Comparison of ENCODE assay signal across 23 cellular contexts in the genomic region with DNA sequence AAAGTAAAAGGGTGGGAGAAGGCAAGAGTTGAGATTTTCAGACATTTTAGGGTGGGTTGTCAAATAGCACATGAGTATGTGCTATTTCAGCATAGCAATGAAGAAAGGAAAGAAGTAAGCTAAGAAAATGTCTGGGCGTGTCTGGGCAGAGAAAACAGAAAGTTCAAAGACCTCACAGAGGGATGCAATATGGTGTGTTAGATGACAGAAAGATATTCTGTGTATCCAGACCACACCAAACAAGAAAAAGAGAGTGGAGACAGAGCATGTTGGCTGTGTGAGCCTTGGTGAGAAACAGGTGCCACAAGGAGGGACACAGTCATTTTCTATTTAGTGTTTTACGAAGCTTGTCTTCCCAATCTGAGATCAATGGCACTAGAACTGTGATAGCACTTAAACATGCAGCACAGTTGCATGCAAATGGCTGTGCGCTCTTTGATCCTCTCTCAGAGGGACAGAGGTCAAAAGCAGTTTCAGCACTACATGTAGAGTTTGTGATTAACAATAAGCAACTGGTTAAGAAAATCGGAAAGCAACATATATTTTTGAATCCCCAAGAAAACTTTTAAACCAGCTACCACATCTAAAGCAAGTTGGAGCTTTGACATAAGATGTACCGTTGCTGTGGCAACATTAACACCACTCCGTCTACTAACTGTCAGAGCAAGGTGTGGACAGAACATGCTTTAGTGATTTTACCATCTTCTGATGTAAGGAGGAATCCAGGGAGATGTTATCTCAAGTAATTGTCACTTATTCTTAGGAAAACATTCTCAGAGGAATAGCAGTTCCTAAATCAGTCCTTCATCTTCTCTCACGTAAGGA.
DNase-seq lines count a peak whose midpoint lies in the region; ATAC-seq and TF ChIP-seq lines count a peak whose summit lies in the region.
"Had no signal": no experiment of that assay in that cellular context is flagged by ENCODE, and none has a peak within 500 bp of the region (broad histone marks: within the 10 kb centered on the region; RNA-seq: fewer than 3 reads in every experiment).

No MANE protein-coding gene starts in this region.

- peaks cover 9% of the 10 kb centered on the region for H3K4me1 ChIP-seq in mucosa of descending colon (ENCODE audit: low read depth)
- no peaks in the 10 kb centered on the region for H3K4me1 ChIP-seq in tibial nerve
- H3K4me1 ChIP-seq: BLaER1 treated with 17β-estradiol and CSF1 and Interleukin-3, amounts not matched to agents 10 nM and 100 nM; SJSA1 had no signal

- CTCF ChIA-PET in activated CD4-positive, alpha-beta T cell treated with anti-CD3 and anti-CD28 coated beads for 36 hours (lab: Charles Lee), result no interaction called here
- CTCF ChIA-PET in CD4-positive, alpha-beta T cell (lab: Charles Lee), result no interaction called here
- CTCF ChIA-PET in T-cell (lab: Charles Lee), result no interaction called here

- no peak overlapping the region for H3K4me3 ChIP-seq in mucosa of descending colon
- H3K4me3 ChIP-seq in tibial nerve, result no peak overlapping the region
- H3K4me3 ChIP-seq: BLaER1 treated with 17β-estradiol and CSF1 and Interleukin-3, amounts not matched to agents 10 nM and 100 nM; SJSA1 had no signal

- peak overlapping the region; percentile 3 for H3K27ac Mint-ChIP-seq in activated CD4-positive, alpha-beta T cell treated with anti-CD3 and anti-CD28 coated beads for 36 hours
- H3K27ac Mint-ChIP-seq in CD4-positive, alpha-beta T cell, result peak overlapping the region; percentile 12
- H3K27ac Mint-ChIP-seq in T-cell, result peak overlapping the region; percentile 5 to 72
- H3K27ac Mint-ChIP-seq in T-helper 2 cell treated with Interferon-gamma antibody and Interleukin-4, amounts not matched to agents 5 μg/mL and 100 μg/mL, for 36 hours, result no peak overlapping the region
- H3K27ac Mint-ChIP-seq: IgD-negative memory B cell had no signal

- TF ChIP-seq CTCF in CD4-positive, alpha-beta T cell (IDR thresholded peaks at IDR 0.05), result no peak
- no peak for TF ChIP-seq CTCF in mucosa of descending colon (IDR thresholded peaks at IDR 0.05)
- TF ChIP-seq CTCF in tibial nerve (IDR thresholded peaks at IDR 0.05), result no peak

- intact Hi-C loops in activated CD4-positive, alpha-beta T cell treated with anti-CD3 and anti-CD28 coated beads for 36 hours (cut with DNase I, micrococcal nuclease), result no loop called here
- intact Hi-C loops in CD4-positive, alpha-beta T cell (cut with DNase I, micrococcal nuclease), result no loop called here
- intact Hi-C loops in mucosa of descending colon (cut with DNase I, micrococcal nuclease), result no loop called here

- WGBS in tibial nerve, 2 donors, result 73 to 78% methylated on average over 7 of the region's 7 CpGs

- TF ChIP-seq EP300 in tibial nerve (IDR thresholded peaks at IDR 0.05), result no peak

- peak overlapping the region; percentile 3 for H3K4me3 Mint-ChIP-seq in activated CD4-positive, alpha-beta T cell treated with anti-CD3 and anti-CD28 coated beads for 36 hours
- peak overlapping the region; percentile 4 for H3K4me3 Mint-ChIP-seq in CD4-positive, alpha-beta T cell
- H3K4me3 Mint-ChIP-seq in T-cell, result peak overlapping the region in 2 of 3 donors; percentile 15 to 38
- H3K4me3 Mint-ChIP-seq in T-helper 2 cell treated with Interferon-gamma antibody and Interleukin-4, amounts not matched to agents 5 μg/mL and 100 μg/mL, for 36 hours, result no peak overlapping the region

- H3K9me3 Mint-ChIP-seq in activated CD4-positive, alpha-beta T cell treated with anti-CD3 and anti-CD28 coated beads for 36 hours (ENCODE audit: low read depth), result peaks cover 3% of the 10 kb centered on the region
- no peaks in the 10 kb centered on the region for H3K9me3 Mint-ChIP-seq in CD4-positive, alpha-beta T cell
- no peaks in the 10 kb centered on the region for H3K9me3 Mint-ChIP-seq in T-cell
- no peaks in the 10 kb centered on the region for H3K9me3 Mint-ChIP-seq in T-helper 2 cell treated with Interferon-gamma antibody and Interleukin-4, amounts not matched to agents 5 μg/mL and 100 μg/mL, for 36 hours

- no peaks in the 10 kb centered on the region for H3K9me3 ChIP-seq in CD4-positive, alpha-beta T cell (ENCODE audit: control insufficient read depth, low read length)
- H3K9me3 ChIP-seq in mucosa of descending colon, result no peaks in the 10 kb centered on the region
- H3K9me3 ChIP-seq in tibial nerve, result no peaks in the 10 kb centered on the region
- H3K9me3 ChIP-seq: SJSA1 had no signal

- H3K4me1 Mint-ChIP-seq in activated CD4-positive, alpha-beta T cell treated with anti-CD3 and anti-CD28 coated beads for 36 hours, result peaks cover 24% of the 10 kb centered on the region
- peaks cover 32% of the 10 kb centered on the region for H3K4me1 Mint-ChIP-seq in CD4-positive, alpha-beta T cell (ENCODE audit: low read depth)
- peaks cover 25 to 38% (median 26%) of the 10 kb centered on the region in 3 donors for H3K4me1 Mint-ChIP-seq in T-cell
- peaks cover 5% of the 10 kb centered on the region for H3K4me1 Mint-ChIP-seq in T-helper 2 cell treated with Interferon-gamma antibody and Interleukin-4, amounts not matched to agents 5 μg/mL and 100 μg/mL, for 36 hours (ENCODE audit: low read depth)

- H3K27me3 ChIP-seq in CD4-positive, alpha-beta T cell (ENCODE audit: control insufficient read depth, insufficient read depth, low read length), result no peaks in the 10 kb centered on the region
- no peaks in the 10 kb centered on the region for H3K27me3 ChIP-seq in tibial nerve
- H3K27me3 ChIP-seq: BLaER1 treated with 17β-estradiol and CSF1 and Interleukin-3, amounts not matched to agents 10 nM and 100 nM; SJSA1 had no signal

- H3K36me3 Mint-ChIP-seq in activated CD4-positive, alpha-beta T cell treated with anti-CD3 and anti-CD28 coated beads for 36 hours (ENCODE audit: low read depth), result peaks cover 2% of the 10 kb centered on the region
- no peaks in the 10 kb centered on the region for H3K36me3 Mint-ChIP-seq in CD4-positive, alpha-beta T cell (ENCODE audit: low read depth)
- no peaks in the 10 kb centered on the region for H3K36me3 Mint-ChIP-seq in T-cell
- no peaks in the 10 kb centered on the region for H3K36me3 Mint-ChIP-seq in T-helper 2 cell treated with Interferon-gamma antibody and Interleukin-4, amounts not matched to agents 5 μg/mL and 100 μg/mL, for 36 hours (ENCODE audit: low read depth)
- H3K36me3 Mint-ChIP-seq: CD8-positive, alpha-beta memory T cell had no signal

- no peak overlapping the region for H3K27ac ChIP-seq in CD4-positive, alpha-beta T cell (ENCODE audit: low read depth, low read length)
- no peak overlapping the region for H3K27ac ChIP-seq in tibial nerve
- H3K27ac ChIP-seq: 22Rv1; BLaER1 treated with 17β-estradiol and CSF1 and Interleukin-3, amounts not matched to agents 10 nM and 100 nM; SJSA1 had no signal

- POLR2A ChIA-PET in activated CD4-positive, alpha-beta T cell treated with anti-CD3 and anti-CD28 coated beads for 36 hours (lab: Charles Lee), result no interaction called here
- POLR2A ChIA-PET in CD4-positive, alpha-beta T cell (lab: Charles Lee), result no interaction called here
- POLR2A ChIA-PET in T-cell (lab: Charles Lee), result no interaction called here

- H3K36me3 ChIP-seq in mucosa of descending colon (ENCODE audit: low read depth) (no peaks in the 10 kb centered on the region), tibial nerve (no peaks in the 10 kb centered on the region)
- H3K36me3 ChIP-seq: BLaER1 treated with 17β-estradiol and CSF1 and Interleukin-3, amounts not matched to agents 10 nM and 100 nM; SJSA1 had no signal

- no peak for TF ChIP-seq POLR2A in tibial nerve (IDR thresholded peaks at IDR 0.05)

- DNase-seq in activated CD4-positive, alpha-beta T cell treated with anti-CD3 and anti-CD28 coated beads for 36 hours, result no peak
- DNase-seq in activated CD4-positive, alpha-beta T cell treated with anti-CD3 and anti-CD28 coated beads, Interleukin-2, amount 50 U/mL, for 1 hour, result no peak
- no peak for DNase-seq in CD4-positive, alpha-beta T cell
- DNase-seq in T-cell (no peak), mucosa of descending colon (no peak), tibial nerve (ENCODE audit: low spot score in 2 of 2) (no peak), dermis blood vessel endothelial cell (no peak)
- no peak for DNase-seq in T-helper 2 cell treated with Interferon-gamma antibody and Interleukin-4, amounts not matched to agents 5 μg/mL and 100 μg/mL, for 36 hours (ENCODE audit: low spot score)
- DNase-seq: ACHN, Calu3, DMS153, Karpas-422, NCI-H1694 treated with DMSO at 0.1 percent for 48 hours, NCI-H2081 treated with DMSO at 0.1 percent for 48 hours, NCI-H2171 treated with DMSO at 0.1 percent for 48 hours, NCI-H446, NCI-H526 had no signal

- H3K27me3 Mint-ChIP-seq in activated CD4-positive, alpha-beta T cell treated with anti-CD3 and anti-CD28 coated beads for 36 hours, result no peaks in the 10 kb centered on the region
- H3K27me3 Mint-ChIP-seq in CD4-positive, alpha-beta T cell, result no peaks in the 10 kb centered on the region
- no peaks in the 10 kb centered on the region for H3K27me3 Mint-ChIP-seq in T-cell
- no peaks in the 10 kb centered on the region for H3K27me3 Mint-ChIP-seq in T-helper 2 cell treated with Interferon-gamma antibody and Interleukin-4, amounts not matched to agents 5 μg/mL and 100 μg/mL, for 36 hours (ENCODE audit: low read depth)
- H3K27me3 Mint-ChIP-seq: IgD-negative memory B cell had no signal

- ATAC-seq in activated CD4-positive, alpha-beta T cell treated with anti-CD3 and anti-CD28 coated beads for 36 hours, result peak; percentile 47
- ATAC-seq in CD4-positive, alpha-beta T cell (ENCODE audit: poor library complexity), result peak; percentile 69
- peak in 2 of 4 experiments; percentile 29 to 82 for ATAC-seq in T-cell (replicated peaks in 1 of 4)
- ATAC-seq in mucosa of descending colon, result peak; percentile 48
- ATAC-seq: Right ventricle myocardium inferior had no signal
